Comparison of ENCODE assay signal across 8 cellular contexts in the genomic region with DNA sequence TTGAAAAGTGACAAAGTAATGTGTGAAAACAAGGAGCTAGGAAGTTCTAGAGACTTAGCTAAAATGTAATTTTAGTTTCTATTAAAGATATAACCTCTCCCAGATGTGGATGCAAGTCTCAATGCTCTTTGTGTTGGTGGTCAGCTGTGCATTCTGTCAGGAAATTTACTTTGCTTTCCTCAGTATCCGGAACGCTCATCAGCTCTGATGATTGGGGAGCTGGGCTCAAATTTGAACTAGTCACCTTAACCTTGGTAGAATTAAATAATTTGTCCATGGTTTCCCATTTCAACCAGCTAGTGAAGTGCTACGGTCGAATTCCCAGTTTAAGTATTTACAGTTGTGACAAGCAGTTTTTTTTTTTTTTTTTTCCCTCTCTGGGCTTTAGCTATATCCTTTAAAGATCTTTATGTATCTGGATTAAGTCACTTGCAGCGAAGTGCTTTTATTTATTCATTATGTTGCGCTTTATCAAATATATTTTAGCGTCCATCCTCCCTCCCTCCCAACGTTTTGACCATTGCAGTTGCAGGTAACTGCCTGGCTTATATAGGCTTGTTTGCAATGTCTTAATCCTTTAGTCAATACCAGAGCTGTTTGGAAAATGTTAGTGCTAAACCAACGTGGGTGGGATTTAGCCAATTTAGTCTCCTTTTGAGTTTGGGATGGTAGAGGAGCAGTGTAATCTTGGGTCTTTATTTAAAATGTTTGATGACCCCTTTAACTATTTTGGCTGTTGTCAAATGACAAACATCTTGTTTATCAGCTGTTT. TPM values are rescaled to one million over a fixed set of nuclear protein-coding genes. Genes with fewer than 3 reads are reported as not detected.
DNase-seq lines count a peak whose midpoint lies in the region; ATAC-seq, FAIRE-seq and TF ChIP-seq lines count a peak whose summit lies in the region.

No MANE protein-coding gene starts in this region.

- no peak for FAIRE-seq in endothelial cell of umbilical vein (lab: Jason Lieb, UNC)

- H3K79me2 ChIP-seq in DOHH2 (ENCODE audit: control insufficient read depth, low read length), result peaks cover 81% of the 10 kb centered on the region
- peaks cover 79% of the 10 kb centered on the region for H3K79me2 ChIP-seq in OCI-LY3 (ENCODE audit: low read length)
- peaks cover 68% of the 10 kb centered on the region for H3K79me2 ChIP-seq in endothelial cell of umbilical vein (ENCODE audit: control insufficient read depth, insufficient read depth, low read length)
- H3K79me2 ChIP-seq in parathyroid adenoma, result peaks cover 18% of the 10 kb centered on the region

- BruUV-seq in endothelial cell of umbilical vein (replicated peaks; lab: Mats Ljungman, UMichigan), result no TSS peak

- H3K4me2 ChIP-seq in DOHH2 (ENCODE audit: low read length) (peak overlapping the region; percentile 89), OCI-LY3 (ENCODE audit: low read length) (peak overlapping the region; percentile 82), endothelial cell of umbilical vein (ENCODE audit: insufficient read depth, low read length) (peak overlapping the region; percentile 95), parathyroid adenoma (ENCODE audit: low read length) (peak overlapping the region; percentile 72)

- H3K9me2 ChIP-seq in DOHH2 (replicated peaks; ENCODE audit: control insufficient read depth, low read length), result no peaks in the 10 kb centered on the region

- dilution Hi-C loops in endothelial cell of umbilical vein (cut with MboI; ENCODE audit: extremely low pct_ligation_motif_present, low sequenced_read_pairs), result no loop called here

- H4K20me1 ChIP-seq in DOHH2 (ENCODE audit: control insufficient read depth, insufficient read depth, low read depth, low read length) (peaks cover 14% of the 10 kb centered on the region; the same call in 1 of the 2 replicates), OCI-LY3 (ENCODE audit: insufficient read depth, low read length) (peaks cover 62% of the 10 kb centered on the region), endothelial cell of umbilical vein (replicated peaks; ENCODE audit: control insufficient read depth, extremely low read depth, insufficient read depth, low read length) (peaks cover 10% of the 10 kb centered on the region)

- CTCF ChIA-PET in endothelial cell of umbilical vein (lab: Charles Lee), result interaction anchor here (1.3 to 1.4 kb wide), 2 partner anchors 15 to 18 kb away, joined by 4 to 5 read pairs; no protein-coding TSS in a partner anchor

- H2AFZ ChIP-seq in OCI-LY3 (ENCODE audit: low read depth, low read length) (no peak overlapping the region), endothelial cell of umbilical vein (ENCODE audit: low read depth, low read length) (no peak overlapping the region), parathyroid adenoma (no peak overlapping the region)

- TF ChIP-seq CTCF in DOHH2 (IDR thresholded peaks at IDR 0.05; ENCODE audit: low read depth, low read length, poor library complexity, severe bottlenecking), result no peak
- no peak for TF ChIP-seq CTCF in OCI-LY3 (IDR thresholded peaks at IDR 0.05; ENCODE audit: low read depth, low read length)
- TF ChIP-seq CTCF in endothelial cell of umbilical vein (IDR thresholded peaks at IDR 0.05; ENCODE audit: extremely low read depth in 1 of 2, insufficient read depth in 1 of 2, low read depth in 1 of 2, low read length in 2 of 2), result no peak
- no peak for TF ChIP-seq CTCF in parathyroid adenoma (IDR thresholded peaks at IDR 0.05)

- H3K27me3 ChIP-seq in DOHH2 (ENCODE audit: control insufficient read depth, low read length) (no peaks in the 10 kb centered on the region), OCI-LY3 (ENCODE audit: low read depth, low read length) (no peaks in the 10 kb centered on the region), endothelial cell of umbilical vein (ENCODE audit: control insufficient read depth in 2 of 2, insufficient read depth in 2 of 2, low read length in 2 of 2) (no peaks in the 10 kb centered on the region), parathyroid adenoma (ENCODE audit: control insufficient read depth, insufficient read depth, low read length) (no peaks in the 10 kb centered on the region)

- POLR2A ChIA-PET in endothelial cell of umbilical vein (lab: Charles Lee), result no interaction called here

- H3K9me1 ChIP-seq in endothelial cell of umbilical vein (replicated peaks; ENCODE audit: control insufficient read depth, extremely low read depth, insufficient read depth, low read length), result no peaks in the 10 kb centered on the region

- intact Hi-C loops in endothelial cell of umbilical vein (cut with micrococcal nuclease), result loop anchor here (5.0 kb wide), 1 partner anchor 77 kb away; no protein-coding TSS in a partner anchor

- H3K9me3 ChIP-seq in DOHH2 (ENCODE audit: control insufficient read depth, insufficient read depth, low read length), result no peaks in the 10 kb centered on the region
- no peaks in the 10 kb centered on the region for H3K9me3 ChIP-seq in OCI-LY3 (ENCODE audit: insufficient read depth, low read length)
- no peaks in the 10 kb centered on the region for H3K9me3 ChIP-seq in endothelial cell of umbilical vein (replicated peaks; ENCODE audit: control insufficient read depth, insufficient read depth, low read length)
- H3K9me3 ChIP-seq in parathyroid adenoma (ENCODE audit: control insufficient read depth, low read length), result no peaks in the 10 kb centered on the region

- H3F3A ChIP-seq in DOHH2 (ENCODE audit: control insufficient read depth, insufficient read depth), result peaks cover 2% of the 10 kb centered on the region; the same call in 1 of the 2 replicates

- peak overlapping the region; percentile 99 for H3K9ac ChIP-seq in OCI-LY3 (ENCODE audit: low read length)
- H3K9ac ChIP-seq in endothelial cell of umbilical vein (replicated peaks; ENCODE audit: extremely low read depth, insufficient read depth, low read length), result peak overlapping the region; percentile 82
- no peak overlapping the region for H3K9ac ChIP-seq in parathyroid adenoma

- H3K27ac ChIP-seq in DOHH2 (ENCODE audit: low read depth, low read length) (no peak overlapping the region), OCI-LY3 (ENCODE audit: low read length) (peak overlapping the region; percentile 94), endothelial cell of umbilical vein (ENCODE audit: insufficient read depth, low read depth, low read length) (peak overlapping the region; percentile 58), parathyroid adenoma (no peak overlapping the region)

- H3K4me3 ChIP-seq in DOHH2 (ENCODE audit: low read length) (peak overlapping the region; percentile 96), OCI-LY3 (ENCODE audit: low read length) (peak overlapping the region; percentile 97), endothelial cell of umbilical vein (replicated peaks in 1 of 3; ENCODE audit: insufficient read depth in 1 of 3, low read depth in 1 of 3, low read length in 3 of 3) (peak overlapping the region; percentile 56 to 89 (median 59)), parathyroid adenoma (ENCODE audit: low read depth, low read length) (peak overlapping the region; percentile 83)

- DNase-seq in endothelial cell of umbilical vein (ENCODE audit: low read depth, low spot score) (no peak), NCI-H1417 treated with DMSO at 0.1 percent for 48 hours (lab: John Stamatoyannopoulos, UW) (no peak)
- DNase-seq in stimulated activated CD4-positive, alpha-beta T cell treated with anti-CD3 and anti-CD28 coated beads, Interleukin-4, amount 100 ng/mL, for 24 hours, result no peak

- no peak for TF ChIP-seq POLR2A in endothelial cell of umbilical vein (IDR thresholded peaks at IDR 0.05; ENCODE audit: low read depth, low read length)

- peaks cover 53% of the 10 kb centered on the region for H3K4me1 ChIP-seq in DOHH2 (ENCODE audit: control insufficient read depth, low read length)
- peaks cover 51% of the 10 kb centered on the region for H3K4me1 ChIP-seq in OCI-LY3 (ENCODE audit: low read length)
- H3K4me1 ChIP-seq in endothelial cell of umbilical vein (ENCODE audit: control insufficient read depth, extremely low read depth, insufficient read depth, low read length), result peaks cover 20% of the 10 kb centered on the region
- no peaks in the 10 kb centered on the region for H3K4me1 ChIP-seq in parathyroid adenoma

- no peak for ATAC-seq in GM21515 (IDR thresholded peaks at IDR 0.05; ENCODE audit: unreplicated experiment)
- ATAC-seq in GM21367 (IDR thresholded peaks at IDR 0.05; ENCODE audit: unreplicated experiment), result no peak

- peaks cover 63% of the 10 kb centered on the region for H3K36me3 ChIP-seq in DOHH2 (ENCODE audit: control insufficient read depth, low read length)
- H3K36me3 ChIP-seq in OCI-LY3 (replicated peaks; ENCODE audit: low read depth, low read length), result peaks cover 37% of the 10 kb centered on the region
- no peaks in the 10 kb centered on the region for H3K36me3 ChIP-seq in endothelial cell of umbilical vein (ENCODE audit: control insufficient read depth in 2 of 2, extremely low read depth in 1 of 2, insufficient read depth in 2 of 2, low read length in 2 of 2)
- H3K36me3 ChIP-seq in parathyroid adenoma (ENCODE audit: control insufficient read depth, insufficient read depth, low read length), result no peaks in the 10 kb centered on the region

TF ChIP-seq in endothelial cell of umbilical vein, 7 proteins besides CTCF, POLR2A, EP300 and RAD21 (continues in another document):
- TF ChIP-seq POLR2AphosphoS5 (IDR thresholded peaks at IDR 0.05; ENCODE audit: insufficient read depth, low read depth, low read length) (no peak), JUN (IDR thresholded peaks at IDR 0.05; ENCODE audit: borderline replicate concordance, insufficient read depth, insufficient read length, low read depth) (no peak)

RNA-seq across cellular contexts. Expression of a gene that starts 2.1 kb away (rescaled TPM):
- 128 and 129 TPM in 2 replicates for total RNA-seq in endothelial cell of umbilical vein
- polyA plus RNA-seq in endothelial cell of umbilical vein, result 136 and 141 TPM in 2 replicates
- 23.4 and 42.5 TPM in 2 replicates for polyA plus RNA-seq in endothelial cell of umbilical vein (2011; cell fraction: cytosol; rRNA removed)
- polyA plus RNA-seq in endothelial cell of umbilical vein (2011; cell fraction: nucleus; rRNA removed), result 1,263 and 1,401 TPM in 2 replicates
- 67.4 and 68.3 TPM in 2 replicates for polyA plus RNA-seq in endothelial cell of umbilical vein (2012)
- polyA minus RNA-seq in endothelial cell of umbilical vein, result 345 and 387 TPM in 2 replicates
- polyA minus RNA-seq in endothelial cell of umbilical vein (2011; cell fraction: cytosol; rRNA and poly(A)+ RNA removed), result 104 TPM
- polyA minus RNA-seq in endothelial cell of umbilical vein (2011; cell fraction: nucleus; rRNA and poly(A)+ RNA removed), result 377 and 573 TPM in 2 replicates

RNA-seq across cellular contexts. Expression of a gene that starts 43.3 kb away (rescaled TPM):
- total RNA-seq in endothelial cell of umbilical vein, result 2.3 and 4.0 TPM in 2 replicates
- polyA plus RNA-seq in endothelial cell of umbilical vein, result 0.92 and 1.0 TPM in 2 replicates
- 0.39 and 0.56 TPM in 2 replicates for polyA plus RNA-seq in endothelial cell of umbilical vein (2011; cell fraction: cytosol; rRNA removed)
- polyA plus RNA-seq in endothelial cell of umbilical vein (2011; cell fraction: nucleus; rRNA removed), result 6.8 and 6.9 TPM in 2 replicates
- 0.71 and 0.79 TPM in 2 replicates for polyA plus RNA-seq in endothelial cell of umbilical vein (2012)
- polyA minus RNA-seq in endothelial cell of umbilical vein, result 2.1 and 2.9 TPM in 2 replicates
- not detected for polyA minus RNA-seq in endothelial cell of umbilical vein (2011; cell fraction: cytosol; rRNA and poly(A)+ RNA removed)
- polyA minus RNA-seq in endothelial cell of umbilical vein (2011; cell fraction: nucleus; rRNA and poly(A)+ RNA removed), result 3.4 and 3.5 TPM in 2 replicates

Comparison
In these comparisons a context has a peak if more than half of its experiments do, and no peak if none do; other contexts are left out.
1. H3K27ac ChIP-seq: peak in OCI-LY3 (single experiment) and endothelial cell of umbilical vein (single experiment); none in DOHH2 (single experiment) and parathyroid adenoma (single experiment).
2. Peak in every context shown above with its lines, with median percentiles within 50 percentile points of each other: H3K4me2 ChIP-seq and H3K4me3 ChIP-seq.